11 cellular contexts compared by ENCODE assay signal in genomic region chr12:123238330-123238682, GRCh38. TPM values are rescaled to one million over a fixed set of nuclear protein-coding genes. Genes with fewer than 3 reads are reported as not detected.
A peak's percentile ranks its signal among the peaks of the same experiment; 100 is the strongest.
DNase-seq lines count a peak whose midpoint lies in the region; ATAC-seq and TF ChIP-seq lines count a peak whose summit lies in the region.
"Had no signal": no experiment of that assay in that cellular context is flagged by ENCODE, and none has a peak within 500 bp of the region (broad histone marks: within the 10 kb centered on the region; RNA-seq: fewer than 3 reads in every experiment).

No MANE protein-coding gene starts in this region.

- 53 to 64% methylated on average over 2 of the region's 2 CpGs for WGBS in sigmoid colon, 2 donors

- H3K4me1 ChIP-seq in sigmoid colon: peaks cover 0 to 56% (median 33%) of the 10 kb centered on the region in 4 donors

- no peaks in the 10 kb centered on the region for H3K27me3 Mint-ChIP-seq in activated CD8-positive, alpha-beta memory T cell treated with anti-CD3 and anti-CD28 coated beads, Interleukin-2, amount 10 ng/mL, durations not matched to agents 7 days and 5 days
- H3K27me3 Mint-ChIP-seq in HFFc6 (ENCODE audit: insufficient read depth): 0 out of 2 replicates have a peak, but pooled peaks cover under 1% of the 10 kb centered on the region
- H3K27me3 Mint-ChIP-seq in activated naive CD8-positive, alpha-beta T cell treated with anti-CD3 and anti-CD28 coated beads, Interleukin-2, amount 50 U/mL, for 24 hours: peaks cover under 1% of the 10 kb centered on the region

- H3K27me3 ChIP-seq in sigmoid colon: no peaks in the 10 kb centered on the region
- H3K27me3 ChIP-seq: breast epithelium had no signal

- no peak for DNase-seq in activated CD8-positive, alpha-beta memory T cell treated with anti-CD3 and anti-CD28 coated beads, Interleukin-2, amount 10 ng/mL, durations not matched to agents 7 days and 5 days
- no peak for DNase-seq in activated CD8-positive, alpha-beta memory T cell treated with anti-CD3 and anti-CD28 coated beads, Interleukin-2, amount 50 U/mL, for 4 hours
- DNase-seq in HFFc6 (no peak), sigmoid colon (no peak), GM10248 (ENCODE audit: extremely low spot score) (no peak)
- DNase-seq in activated naive CD8-positive, alpha-beta T cell treated with anti-CD3 and anti-CD28 coated beads, Interleukin-2, amount 50 U/mL, for 24 hours: no peak

- CTCF ChIA-PET in activated CD8-positive, alpha-beta memory T cell treated with anti-CD3 and anti-CD28 coated beads, Interleukin-2, amount 10 ng/mL, durations not matched to agents 7 days and 5 days (lab: Charles Lee): interaction anchor here (0.5 to 6.3 kb wide), 46 partner anchors 10 to 444 kb away, joined by 3 to 55 read pairs (median 4); partner anchors contain the start of genes ARL6IP4, KMT5A, OGFOD2 and PITPNM2
- CTCF ChIA-PET in GM10248 (lab: Yijun Ruan, JAX): interaction anchor here (0.8 to 4.0 kb wide), 49 partner anchors 9 to 379 kb away, joined by 3 to 57 read pairs (median 4); partner anchors contain the start of genes ARL6IP4 and OGFOD2

- peak overlapping the region in 3 of 4 donors; percentile 41 to 60 (median 60) for H3K27ac ChIP-seq in sigmoid colon
- H3K27ac ChIP-seq: breast epithelium had no signal

- peaks cover 49% of the 10 kb centered on the region for H3K36me3 Mint-ChIP-seq in activated CD8-positive, alpha-beta memory T cell treated with anti-CD3 and anti-CD28 coated beads, Interleukin-2, amount 10 ng/mL, durations not matched to agents 7 days and 5 days
- H3K36me3 Mint-ChIP-seq in HFFc6 (ENCODE audit: low read depth): peaks cover 13% of the 10 kb centered on the region
- peaks cover 40% of the 10 kb centered on the region for H3K36me3 Mint-ChIP-seq in activated naive CD8-positive, alpha-beta T cell treated with anti-CD3 and anti-CD28 coated beads, Interleukin-2, amount 50 U/mL, for 24 hours (ENCODE audit: low read depth)

- H3K4me1 Mint-ChIP-seq in activated CD8-positive, alpha-beta memory T cell treated with anti-CD3 and anti-CD28 coated beads, Interleukin-2, amount 10 ng/mL, durations not matched to agents 7 days and 5 days: peaks cover 53% of the 10 kb centered on the region
- peaks cover 29% of the 10 kb centered on the region for H3K4me1 Mint-ChIP-seq in HFFc6 (ENCODE audit: low read depth)
- peaks cover 65% of the 10 kb centered on the region for H3K4me1 Mint-ChIP-seq in activated naive CD8-positive, alpha-beta T cell treated with anti-CD3 and anti-CD28 coated beads, Interleukin-2, amount 50 U/mL, for 24 hours

- peaks cover 0 to 7% (median 0%) of the 10 kb centered on the region in 4 donors for H3K36me3 ChIP-seq in sigmoid colon
- H3K36me3 ChIP-seq: breast epithelium had no signal

- intact Hi-C loops in sigmoid colon (cut with DNase I): no loop called here

- peak overlapping the region; percentile 88 for H3K27ac Mint-ChIP-seq in activated CD8-positive, alpha-beta memory T cell treated with anti-CD3 and anti-CD28 coated beads, Interleukin-2, amount 10 ng/mL, durations not matched to agents 7 days and 5 days
- H3K27ac Mint-ChIP-seq in HFFc6: 0 out of 2 replicates have a peak overlapping the region, but pooled peaks have one; percentile 29
- H3K27ac Mint-ChIP-seq in activated naive CD8-positive, alpha-beta T cell treated with anti-CD3 and anti-CD28 coated beads, Interleukin-2, amount 50 U/mL, for 24 hours: peak overlapping the region; percentile 89

- ATAC-seq in activated CD8-positive, alpha-beta memory T cell treated with anti-CD3 and anti-CD28 coated beads, Interleukin-2, amount 10 ng/mL, durations not matched to agents 7 days and 5 days: no peak
- no peak for ATAC-seq in activated naive CD8-positive, alpha-beta T cell treated with anti-CD3 and anti-CD28 coated beads, Interleukin-2, amount 50 U/mL, for 24 hours
- ATAC-seq in HG02970 (IDR thresholded peaks at IDR 0.05; ENCODE audit: low FRiP score, unreplicated experiment) (no peak), GM18868 (IDR thresholded peaks at IDR 0.05; ENCODE audit: unreplicated experiment) (no peak)
- ATAC-seq: Panc1 had no signal

- TF ChIP-seq POLR2A in sigmoid colon (IDR thresholded peaks at IDR 0.05): no peak

- POLR2A ChIA-PET in GM10248 (lab: Yijun Ruan, JAX): interaction anchor here (1.5 kb wide), 1 partner anchor 146 kb away, joined by 3 read pairs; the partner anchor contains the start of gene KMT5A

- H3K4me3 ChIP-seq in sigmoid colon: no peak overlapping the region
- H3K4me3 ChIP-seq: breast epithelium, thoracic aorta had no signal

- no peaks in the 10 kb centered on the region for H3K9me3 ChIP-seq in sigmoid colon
- H3K9me3 ChIP-seq: breast epithelium, thoracic aorta had no signal

- TF ChIP-seq EP300 in sigmoid colon (IDR thresholded peaks at IDR 0.05): no peak

- peak overlapping the region; percentile 62 for H3K4me3 Mint-ChIP-seq in activated CD8-positive, alpha-beta memory T cell treated with anti-CD3 and anti-CD28 coated beads, Interleukin-2, amount 10 ng/mL, durations not matched to agents 7 days and 5 days
- H3K4me3 Mint-ChIP-seq in HFFc6: no peak overlapping the region
- H3K4me3 Mint-ChIP-seq in activated naive CD8-positive, alpha-beta T cell treated with anti-CD3 and anti-CD28 coated beads, Interleukin-2, amount 50 U/mL, for 24 hours: peak overlapping the region; percentile 62

- no peaks in the 10 kb centered on the region for H3K9me3 Mint-ChIP-seq in activated CD8-positive, alpha-beta memory T cell treated with anti-CD3 and anti-CD28 coated beads, Interleukin-2, amount 10 ng/mL, durations not matched to agents 7 days and 5 days (ENCODE audit: low read depth)
- no peaks in the 10 kb centered on the region for H3K9me3 Mint-ChIP-seq in HFFc6
- no peaks in the 10 kb centered on the region for H3K9me3 Mint-ChIP-seq in activated naive CD8-positive, alpha-beta T cell treated with anti-CD3 and anti-CD28 coated beads, Interleukin-2, amount 50 U/mL, for 24 hours

- TF ChIP-seq CTCF in HFFc6 (IDR thresholded peaks at IDR 0.05): peak; percentile 32
- no peak for TF ChIP-seq CTCF in sigmoid colon (IDR thresholded peaks at IDR 0.05)
- no peak for TF ChIP-seq CTCF in GM10248 (IDR thresholded peaks at IDR 0.05; ENCODE audit: control extremely low read depth, extremely low read depth, low read depth, missing control alignments)

RNA-seq across cellular contexts. Expression of gene MTRFR, which starts 5.1 kb away (rescaled TPM):
- total RNA-seq in activated CD8-positive, alpha-beta memory T cell treated with anti-CD3 and anti-CD28 coated beads, Interleukin-2, amount 10 ng/mL, durations not matched to agents 7 days and 5 days: 10 to 100 TPM; 29.5 to 31.7 TPM
- 1 to 10 TPM; 7.8 to 9.1 (median 8.8) TPM for total RNA-seq in HFFc6 (2021; fragmentation: NEBNext Ultra II Directional; extraction: Animal tissue kit (Norgen Biotek cat#: 25700))
- 10 to 100 TPM in 3 of 4 donors, 1 to 10 TPM in 1; 9.3 to 19.1 (median 13.5) TPM for total RNA-seq in sigmoid colon
- 10 to 100 TPM in 1 of 3 donors, 1 to 10 TPM in 2; 7.8 to 16.3 (median 9.7) TPM for polyA plus RNA-seq in sigmoid colon

RNA-seq across cellular contexts. Expression of gene MPHOSPH9, which starts 5.4 kb away (rescaled TPM):
- 100 to 1,000 TPM; 129 to 186 TPM for total RNA-seq in activated CD8-positive, alpha-beta memory T cell treated with anti-CD3 and anti-CD28 coated beads, Interleukin-2, amount 10 ng/mL, durations not matched to agents 7 days and 5 days
- total RNA-seq in HFFc6 (2021; fragmentation: NEBNext Ultra II Directional; extraction: Animal tissue kit (Norgen Biotek cat#: 25700)): 10 to 100 TPM; 20.7 to 28.6 (median 24.4) TPM
- total RNA-seq in sigmoid colon: 10 to 100 TPM; 17.4 to 47.6 (median 22.6) TPM
- polyA plus RNA-seq in sigmoid colon: 10 to 100 TPM in 1 of 3 donors, 1 to 10 TPM in 2; 4.2 to 10.2 (median 4.2) TPM

RNA-seq across cellular contexts. Expression of gene CDK2AP1, which starts 33.4 kb away (rescaled TPM):
- 10 to 100 TPM; 30.5 to 48.5 TPM for total RNA-seq in activated CD8-positive, alpha-beta memory T cell treated with anti-CD3 and anti-CD28 coated beads, Interleukin-2, amount 10 ng/mL, durations not matched to agents 7 days and 5 days
- total RNA-seq in HFFc6 (2021; fragmentation: NEBNext Ultra II Directional; extraction: Animal tissue kit (Norgen Biotek cat#: 25700)): 100 to 1,000 TPM; 325 to 389 (median 363) TPM
- total RNA-seq in sigmoid colon: 100 to 1,000 TPM in 3 of 4 donors, 10 to 100 TPM in 1; 98.0 to 153 (median 127) TPM
- polyA plus RNA-seq in sigmoid colon: 100 to 1,000 TPM in 1 of 3 donors, 10 to 100 TPM in 2; 56.9 to 102 (median 95.5) TPM

Comparison
In these comparisons a context has a peak if more than half of its experiments do, and no peak if none do; other contexts are left out.
1. H3K27ac Mint-ChIP-seq: peak in every context shown above with its lines; median percentile 89 in activated naive CD8-positive, alpha-beta T cell treated with anti-CD3 and anti-CD28 coated beads, Interleukin-2, amount 50 U/mL, for 24 hours; 88 in activated CD8-positive, alpha-beta memory T cell treated with anti-CD3 and anti-CD28 coated beads, Interleukin-2, amount 10 ng/mL, durations not matched to agents 7 days and 5 days; 29 in HFFc6.